Comparison of ENCODE assay signal across 1 cellular context in the genomic region with DNA sequence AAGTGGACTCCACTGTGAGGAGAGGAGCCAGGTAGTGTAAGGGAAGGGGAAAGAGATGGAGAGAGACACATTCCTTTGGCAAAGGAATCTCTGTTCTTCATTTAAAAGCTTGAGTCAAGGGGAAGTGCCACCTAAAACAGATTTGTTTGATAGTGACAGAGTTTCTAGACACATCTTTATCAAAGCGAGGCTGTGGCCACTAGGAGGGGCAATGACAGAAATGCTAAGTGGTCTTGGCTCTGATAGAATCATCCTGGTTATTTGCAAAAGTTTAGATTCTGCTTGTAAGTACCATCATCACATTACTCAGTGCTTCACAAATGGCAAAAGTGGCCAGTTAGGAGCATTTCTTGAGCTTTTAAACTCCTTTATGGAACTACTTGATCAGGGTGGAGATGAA.
TF ChIP-seq lines count a peak whose summit lies in the region.

No MANE protein-coding gene starts in this region.

TF ChIP-seq in IMR-90, 13 proteins besides CTCF, POLR2A, EP300 and RAD21 (continued from another document):
- TF ChIP-seq, protein P1, sequence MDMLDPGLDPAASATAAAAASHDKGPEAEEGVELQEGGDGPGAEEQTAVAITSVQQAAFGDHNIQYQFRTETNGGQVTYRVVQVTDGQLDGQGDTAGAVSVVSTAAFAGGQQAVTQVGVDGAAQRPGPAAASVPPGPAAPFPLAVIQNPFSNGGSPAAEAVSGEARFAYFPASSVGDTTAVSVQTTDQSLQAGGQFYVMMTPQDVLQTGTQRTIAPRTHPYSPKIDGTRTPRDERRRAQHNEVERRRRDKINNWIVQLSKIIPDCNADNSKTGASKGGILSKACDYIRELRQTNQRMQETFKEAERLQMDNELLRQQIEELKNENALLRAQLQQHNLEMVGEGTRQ (IDR thresholded peaks at IDR 0.05; ENCODE audit: low read depth, low read length) = no peak
- TF ChIP-seq RCOR1 (IDR thresholded peaks at IDR 0.05; ENCODE audit: insufficient replicate concordance, low read length) (no peak), BHLHE40 (IDR thresholded peaks at IDR 0.05; ENCODE audit: low read depth, low read length) (no peak), MAZ (IDR thresholded peaks at IDR 0.05; ENCODE audit: borderline replicate concordance, low read depth, low read length) (no peak), CHD1 (IDR thresholded peaks at IDR 0.05; ENCODE audit: low read depth, low read length) (no peak), MXI1 (IDR thresholded peaks at IDR 0.05; ENCODE audit: borderline replicate concordance, low read depth, low read length) (no peak), CEBPB (IDR thresholded peaks at IDR 0.05; ENCODE audit: low read depth, low read length) (no peak), RFX5 (IDR thresholded peaks at IDR 0.05; ENCODE audit: low read depth, low read length) (no peak), FOS (IDR thresholded peaks at IDR 0.05; ENCODE audit: low read depth, low read length) (no peak)
